In the genomic region with DNA sequence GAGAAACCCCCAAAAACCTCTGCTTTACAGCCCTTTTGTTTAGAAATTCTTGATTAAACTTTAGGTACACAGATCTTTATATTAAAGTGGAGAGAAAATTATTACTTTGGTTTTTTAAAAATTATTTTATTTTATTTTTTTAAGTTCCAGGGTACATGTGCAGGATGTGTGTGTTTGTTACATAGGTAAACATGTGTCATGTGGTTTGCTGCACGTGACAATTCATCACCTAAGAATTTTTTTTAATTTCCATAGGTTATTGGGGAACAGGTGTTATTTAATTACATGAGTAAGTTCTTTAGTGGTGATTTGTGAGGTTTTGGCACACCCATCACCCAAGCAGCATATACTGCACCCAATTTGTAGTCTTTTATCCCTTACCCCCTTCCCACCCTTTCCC, we compare ENCODE assay signal across 27 cellular contexts.
"Had no signal": no experiment of that assay in that cellular context is flagged by ENCODE, and none has a peak within 500 bp of the region (broad histone marks: within the 10 kb centered on the region; RNA-seq: fewer than 3 reads in every experiment).

No MANE protein-coding gene starts in this region.

- H3K27ac ChIP-seq: stomach, suprapubic skin, testis, thoracic aorta, thyroid gland, tibial artery, tibial nerve, transverse colon, upper lobe of left lung, upper lobe of right lung, uterus, vagina had no signal

- DNase-seq: stimulated activated CD4-positive, alpha-beta T cell treated with anti-CD3 and anti-CD28 coated beads, Interleukin-2, amount 100 ng/mL, for 48 hours; stimulated activated CD4-positive, alpha-beta T cell treated with anti-CD3 and anti-CD28 coated beads, Interleukin-4, amount 100 ng/mL, for 1 hour; stimulated activated CD4-positive, alpha-beta T cell treated with anti-CD3 and anti-CD28 coated beads, Interleukin-4, amount 100 ng/mL, for 24 hours; stimulated activated CD4-positive, alpha-beta T cell treated with anti-CD3 and anti-CD28 coated beads, Interleukin-4, amount 100 ng/mL, for 4 hours; stimulated activated CD8-positive, alpha-beta memory T cell treated with anti-CD3 and anti-CD28 coated beads, Interleukin-4, amount 100 ng/mL, for 48 hours; stimulated activated naive B cell treated with anti-CD40 and anti-IgM and Interleukin-4, amounts not matched to agents 10 μg/mL and 1 μg/mL and 100 μg/mL, for 72 hours; stimulated activated naive CD4-positive, alpha-beta T cell; stimulated activated naive CD4-positive, alpha-beta T cell treated with Interleukin-2 at 50 U/mL for 16 hours; stimulated activated naive CD8-positive, alpha-beta T cell treated with anti-CD3 and anti-CD28 coated beads, Interleukin-15, amount 100 ng/mL, for 72 hours; stimulated activated naive CD8-positive, alpha-beta T cell treated with anti-CD3 and anti-CD28 coated beads, Interleukin-15, Interleukin-2, amounts not matched to agents 100 U/mL and 50 U/mL, for 24 hours; stomach; substantia nigra; testis; thyroid gland; tibial artery; transverse colon; trophoblast cell; upper lobe of left lung; upper lobe of right lung; uterus had no signal

- H3K4me1 ChIP-seq: stomach, suprapubic skin, testis, thyroid gland, tibial artery, tibial nerve, transverse colon, upper lobe of left lung, upper lobe of right lung, uterus, vagina had no signal

- H3K9me3 ChIP-seq: stomach, testis, thoracic aorta, thyroid gland, tibial artery, transverse colon, upper lobe of left lung, upper lobe of right lung, uterus, vagina had no signal

- FAIRE-seq: urothelium cell line had no signal

- H3K27me3 ChIP-seq: stomach, suprapubic skin, testis, thyroid gland, tibial artery, tibial nerve, transverse colon, upper lobe of left lung, upper lobe of right lung, vagina had no signal

- H3K36me3 ChIP-seq: stomach, suprapubic skin, thoracic aorta, thyroid gland, tibial artery, tibial nerve, transverse colon, upper lobe of left lung, upper lobe of right lung, uterus, vagina had no signal

- H3K4me3 ChIP-seq: stomach, suprapubic skin, testis, thoracic aorta, thyroid gland, tibial artery, tibial nerve, transverse colon, upper lobe of left lung, upper lobe of right lung, uterus, vagina had no signal

- ATAC-seq: stimulated activated effector memory CD8-positive, alpha-beta T cell treated with anti-CD3 and anti-CD28 coated beads, Interleukin-12 subunit alpha, Interleukin-12 subunit beta, amount 100 ng/mL, for 72 hours; stimulated activated memory B cell treated with anti-CD40 and anti-IgM and Interleukin-4, amounts not matched to agents 10 μg/mL and 1 μg/mL and 100 μg/mL, for 72 hours; stimulated activated naive B cell treated with anti-CD40 and anti-IgM and Interleukin-4, amounts not matched to agents 10 μg/mL and 1 μg/mL and 100 μg/mL, for 72 hours; stimulated activated naive CD8-positive, alpha-beta T cell treated with anti-CD3 and anti-CD28 coated beads, Interleukin-15, amount 100 ng/mL, for 72 hours; stimulated activated naive CD8-positive, alpha-beta T cell treated with anti-CD3 and anti-CD28 coated beads, Interleukin-15, Interleukin-2, amounts not matched to agents 100 U/mL and 50 U/mL, for 24 hours; upper lobe of right lung had no signal
